ENCODE assay signal across 1 cellular context in the genomic region with DNA sequence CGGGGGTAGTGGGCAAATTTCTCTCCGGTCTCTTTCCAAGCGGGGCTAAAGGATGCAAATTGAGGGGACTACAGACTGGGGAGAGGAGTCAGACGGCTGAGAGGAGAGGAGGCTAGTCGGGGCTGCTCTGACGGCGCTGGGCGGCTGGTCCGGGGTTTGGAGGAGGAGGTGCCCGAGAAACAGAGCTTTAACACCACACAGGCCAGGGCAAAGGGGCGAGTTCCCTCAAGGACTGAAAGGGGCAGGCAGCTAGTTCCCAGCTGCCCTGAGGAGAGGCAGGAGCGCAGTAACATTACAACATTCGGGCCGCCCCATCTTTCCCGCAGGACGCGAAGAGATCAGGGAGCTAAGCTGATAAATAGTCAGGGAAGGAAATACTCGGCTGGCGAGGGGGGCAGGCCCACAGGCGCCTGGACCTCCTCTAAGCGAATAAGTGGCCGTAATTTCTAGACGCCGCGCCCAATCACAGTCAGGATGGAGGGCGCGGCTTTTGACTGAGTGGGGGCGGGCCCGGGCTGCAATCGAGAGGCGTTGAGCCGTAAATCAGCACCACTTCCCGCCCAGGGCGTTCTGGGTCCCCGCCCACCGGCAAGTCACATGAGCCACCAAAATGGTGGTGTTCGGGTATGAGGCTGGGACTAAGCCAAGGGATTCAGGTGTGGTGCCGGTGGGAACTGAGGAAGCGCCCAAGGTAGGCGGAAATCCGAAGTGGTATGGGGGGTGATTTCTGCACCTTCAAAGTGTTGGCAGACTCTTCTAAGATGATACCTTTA.
A peak's percentile ranks its signal among the peaks of the same experiment; 100 is the strongest.
TF ChIP-seq lines count a peak whose summit lies in the region.

TMEM126B (plus strand) TSS at position 596 of the 773 bp plus-strand sequence; CDS start at position 611, 15 bp downstream.

TF ChIP-seq in HEK293, 187 proteins besides CTCF, POLR2A, EP300 and RAD21 (continued from another document and continues in another):
- TF ChIP-seq ZNF704 (tag by site-specific recombination; IDR thresholded peaks at IDR 0.05): no peak
- TF ChIP-seq ZNF776 (tag by site-specific recombination; IDR thresholded peaks at IDR 0.05; ENCODE audit: borderline replicate concordance): no peak
- TF ChIP-seq PRDM10 (tag by site-specific recombination; IDR thresholded peaks at IDR 0.05): peak; percentile 36
- TF ChIP-seq ZNF747 (tag by site-specific recombination; IDR thresholded peaks at IDR 0.05): no peak
- TF ChIP-seq ZNF274 (IDR thresholded peaks at IDR 0.05; ENCODE audit: low read length): no peak
- TF ChIP-seq ZNF274 (tag by site-specific recombination; IDR thresholded peaks at IDR 0.05; ENCODE audit: borderline replicate concordance): no peak
- TF ChIP-seq, protein P1, sequence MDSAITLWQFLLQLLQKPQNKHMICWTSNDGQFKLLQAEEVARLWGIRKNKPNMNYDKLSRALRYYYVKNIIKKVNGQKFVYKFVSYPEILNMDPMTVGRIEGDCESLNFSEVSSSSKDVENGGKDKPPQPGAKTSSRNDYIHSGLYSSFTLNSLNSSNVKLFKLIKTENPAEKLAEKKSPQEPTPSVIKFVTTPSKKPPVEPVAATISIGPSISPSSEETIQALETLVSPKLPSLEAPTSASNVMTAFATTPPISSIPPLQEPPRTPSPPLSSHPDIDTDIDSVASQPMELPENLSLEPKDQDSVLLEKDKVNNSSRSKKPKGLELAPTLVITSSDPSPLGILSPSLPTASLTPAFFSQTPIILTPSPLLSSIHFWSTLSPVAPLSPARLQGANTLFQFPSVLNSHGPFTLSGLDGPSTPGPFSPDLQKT (IDR thresholded peaks at IDR 0.05; ENCODE audit: borderline replicate concordance, low read depth, low read length): no peak
- TF ChIP-seq ZNF211 (tag by site-specific recombination; IDR thresholded peaks at IDR 0.05; ENCODE audit: low read depth): no peak
- TF ChIP-seq TCF7L2 (IDR thresholded peaks at IDR 0.05; ENCODE audit: borderline replicate concordance, low read depth, low read length): no peak
- TF ChIP-seq ZNF488 (tag by site-specific recombination; IDR thresholded peaks at IDR 0.05): no peak
- TF ChIP-seq ZNF239 (tag by site-specific recombination; IDR thresholded peaks at IDR 0.05): no peak
- no peak for TF ChIP-seq ZNF610 (tag by site-specific recombination; IDR thresholded peaks at IDR 0.05; ENCODE audit: borderline replicate concordance)
- TF ChIP-seq ZNF18 (tag by site-specific recombination; IDR thresholded peaks at IDR 0.05): peak; percentile 96
- no peak for TF ChIP-seq ZNF394 (tag by site-specific recombination; IDR thresholded peaks at IDR 0.05; ENCODE audit: borderline replicate concordance)
- no peak for TF ChIP-seq ZNF561 (tag by site-specific recombination; IDR thresholded peaks at IDR 0.05; ENCODE audit: borderline replicate concordance)
- TF ChIP-seq ZNF670 (tag by site-specific recombination; IDR thresholded peaks at IDR 0.05; ENCODE audit: low read depth): no peak
- TF ChIP-seq GLIS2 (tag by site-specific recombination; IDR thresholded peaks at IDR 0.05): peak; percentile 80
- TF ChIP-seq RBAK (tag by site-specific recombination; IDR thresholded peaks at IDR 0.05): no peak
- TF ChIP-seq ZBTB26 (tag by site-specific recombination; optimal IDR thresholded peaks at IDR 0.05): peak; percentile 20
- TF ChIP-seq KLF10 (tag by site-specific recombination; IDR thresholded peaks at IDR 0.05): 0 out of 2 replicates have a peak, but pooled peaks have one; percentile 55
- no peak for TF ChIP-seq ZNF350 (tag by site-specific recombination; IDR thresholded peaks at IDR 0.05)
- no peak for TF ChIP-seq ZNF692 (tag by site-specific recombination; IDR thresholded peaks at IDR 0.05)
- TF ChIP-seq ZNF280D (tag by site-specific recombination; IDR thresholded peaks at IDR 0.05): no peak
- TF ChIP-seq, protein P2, sequence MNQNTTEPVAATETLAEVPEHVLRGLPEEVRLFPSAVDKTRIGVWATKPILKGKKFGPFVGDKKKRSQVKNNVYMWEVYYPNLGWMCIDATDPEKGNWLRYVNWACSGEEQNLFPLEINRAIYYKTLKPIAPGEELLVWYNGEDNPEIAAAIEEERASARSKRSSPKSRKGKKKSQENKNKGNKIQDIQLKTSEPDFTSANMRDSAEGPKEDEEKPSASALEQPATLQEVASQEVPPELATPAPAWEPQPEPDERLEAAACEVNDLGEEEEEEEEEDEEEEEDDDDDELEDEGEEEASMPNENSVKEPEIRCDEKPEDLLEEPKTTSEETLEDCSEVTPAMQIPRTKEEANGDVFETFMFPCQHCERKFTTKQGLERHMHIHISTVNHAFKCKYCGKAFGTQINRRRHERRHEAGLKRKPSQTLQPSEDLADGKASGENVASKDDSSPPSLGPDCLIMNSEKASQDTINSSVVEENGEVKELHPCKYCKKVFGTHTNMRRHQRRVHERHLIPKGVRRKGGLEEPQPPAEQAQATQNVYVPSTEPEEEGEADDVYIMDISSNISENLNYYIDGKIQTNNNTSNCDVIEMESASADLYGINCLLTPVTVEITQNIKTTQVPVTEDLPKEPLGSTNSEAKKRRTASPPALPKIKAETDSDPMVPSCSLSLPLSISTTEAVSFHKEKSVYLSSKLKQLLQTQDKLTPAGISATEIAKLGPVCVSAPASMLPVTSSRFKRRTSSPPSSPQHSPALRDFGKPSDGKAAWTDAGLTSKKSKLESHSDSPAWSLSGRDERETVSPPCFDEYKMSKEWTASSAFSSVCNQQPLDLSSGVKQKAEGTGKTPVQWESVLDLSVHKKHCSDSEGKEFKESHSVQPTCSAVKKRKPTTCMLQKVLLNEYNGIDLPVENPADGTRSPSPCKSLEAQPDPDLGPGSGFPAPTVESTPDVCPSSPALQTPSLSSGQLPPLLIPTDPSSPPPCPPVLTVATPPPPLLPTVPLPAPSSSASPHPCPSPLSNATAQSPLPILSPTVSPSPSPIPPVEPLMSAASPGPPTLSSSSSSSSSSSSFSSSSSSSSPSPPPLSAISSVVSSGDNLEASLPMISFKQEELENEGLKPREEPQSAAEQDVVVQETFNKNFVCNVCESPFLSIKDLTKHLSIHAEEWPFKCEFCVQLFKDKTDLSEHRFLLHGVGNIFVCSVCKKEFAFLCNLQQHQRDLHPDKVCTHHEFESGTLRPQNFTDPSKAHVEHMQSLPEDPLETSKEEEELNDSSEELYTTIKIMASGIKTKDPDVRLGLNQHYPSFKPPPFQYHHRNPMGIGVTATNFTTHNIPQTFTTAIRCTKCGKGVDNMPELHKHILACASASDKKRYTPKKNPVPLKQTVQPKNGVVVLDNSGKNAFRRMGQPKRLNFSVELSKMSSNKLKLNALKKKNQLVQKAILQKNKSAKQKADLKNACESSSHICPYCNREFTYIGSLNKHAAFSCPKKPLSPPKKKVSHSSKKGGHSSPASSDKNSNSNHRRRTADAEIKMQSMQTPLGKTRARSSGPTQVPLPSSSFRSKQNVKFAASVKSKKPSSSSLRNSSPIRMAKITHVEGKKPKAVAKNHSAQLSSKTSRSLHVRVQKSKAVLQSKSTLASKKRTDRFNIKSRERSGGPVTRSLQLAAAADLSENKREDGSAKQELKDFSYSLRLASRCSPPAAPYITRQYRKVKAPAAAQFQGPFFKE (tag by site-specific recombination; IDR thresholded peaks at IDR 0.05; ENCODE audit: borderline replicate concordance): no peak
- TF ChIP-seq ZNF791 (tag by site-specific recombination; IDR thresholded peaks at IDR 0.05): no peak
- peak; percentile 81; the same call in 1 of the 2 replicates for TF ChIP-seq KLF7 (tag by site-specific recombination; IDR thresholded peaks at IDR 0.05; ENCODE audit: borderline replicate concordance)
- TF ChIP-seq, protein P3, sequence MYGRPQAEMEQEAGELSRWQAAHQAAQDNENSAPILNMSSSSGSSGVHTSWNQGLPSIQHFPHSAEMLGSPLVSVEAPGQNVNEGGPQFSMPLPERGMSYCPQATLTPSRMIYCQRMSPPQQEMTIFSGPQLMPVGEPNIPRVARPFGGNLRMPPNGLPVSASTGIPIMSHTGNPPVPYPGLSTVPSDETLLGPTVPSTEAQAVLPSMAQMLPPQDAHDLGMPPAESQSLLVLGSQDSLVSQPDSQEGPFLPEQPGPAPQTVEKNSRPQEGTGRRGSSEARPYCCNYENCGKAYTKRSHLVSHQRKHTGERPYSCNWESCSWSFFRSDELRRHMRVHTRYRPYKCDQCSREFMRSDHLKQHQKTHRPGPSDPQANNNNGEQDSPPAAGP (tag by site-specific recombination; IDR thresholded peaks at IDR 0.05): no peak
